ENCODE assay signal across 19 cellular contexts in the genomic region with DNA sequence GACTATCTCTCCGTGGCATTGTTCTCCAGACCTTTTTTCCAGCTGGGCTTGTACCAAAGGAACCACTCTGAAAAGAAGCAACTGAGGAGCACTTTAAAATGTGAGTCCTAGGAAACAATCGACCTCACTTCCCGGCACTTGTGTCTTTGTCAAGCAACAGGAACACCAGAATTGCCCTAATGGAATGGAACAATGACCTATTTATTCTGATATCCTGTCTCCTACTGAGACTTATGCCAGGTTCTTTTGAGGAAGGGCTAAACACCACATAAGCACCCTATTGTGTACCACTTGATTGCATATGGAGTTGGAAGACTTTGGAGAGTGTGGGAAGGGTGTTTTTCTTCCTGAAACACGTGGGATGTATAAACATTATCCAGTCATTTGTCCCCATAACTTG. TPM values are rescaled to one million over a fixed set of nuclear protein-coding genes. Genes with fewer than 3 reads are reported as not detected.
DNase-seq lines count a peak whose midpoint lies in the region; ATAC-seq and TF ChIP-seq lines count a peak whose summit lies in the region.
"Had no signal": no experiment of that assay in that cellular context is flagged by ENCODE, and none has a peak within 500 bp of the region (broad histone marks: within the 10 kb centered on the region; RNA-seq: fewer than 3 reads in every experiment).

No MANE protein-coding gene starts in this region.

- TF ChIP-seq CTCF in heart left ventricle (IDR thresholded peaks at IDR 0.05) (no peak), gastrocnemius medialis (IDR thresholded peaks at IDR 0.05 in 4 of 5, conservative IDR thresholded peaks at IDR 0.05 in 1 of 5) (no peak)

- H3K4me1 Mint-ChIP-seq in T-cell, result peaks cover 5 to 15% (median 6%) of the 10 kb centered on the region in 3 donors
- H3K4me1 Mint-ChIP-seq: CD14-positive monocyte had no signal

- no peaks in the 10 kb centered on the region for H3K27me3 Mint-ChIP-seq in T-cell
- H3K27me3 Mint-ChIP-seq: activated CD4-positive, alpha-beta memory T cell treated with anti-CD3 and anti-CD28 coated beads for 36 hours had no signal

- peaks cover 0 to 15% (median 5%) of the 10 kb centered on the region in 12 donors for H3K4me1 ChIP-seq in heart left ventricle
- peaks cover 0 to 6% of the 10 kb centered on the region in 2 donors for H3K4me1 ChIP-seq in gastrocnemius medialis

- intact Hi-C loops in heart left ventricle (cut with DNase I) (no loop called here), left ventricle myocardium superior (cut with micrococcal nuclease) (no loop called here), gastrocnemius medialis (cut with DNase I; ENCODE audit: low total_unique reads) (no loop called here)

- H3K27ac ChIP-seq in heart left ventricle, result peak overlapping the region in 9 of 12 donors; percentile 0 to 70 (median 12)
- peak overlapping the region in 3 of 4 donors; percentile 29 to 51 (median 38) for H3K27ac ChIP-seq in gastrocnemius medialis
- H3K27ac ChIP-seq: RWPE1 had no signal

- ATAC-seq in heart left ventricle (peak; percentile 32 to 70 (median 46)), left ventricle myocardium superior (no peak), gastrocnemius medialis (no peak), GM21723 (IDR thresholded peaks at IDR 0.05; ENCODE audit: unreplicated experiment) (no peak), T-cell (replicated peaks in 1 of 4) (no peak)
- ATAC-seq: left cardiac atrium; stimulated activated naive CD8-positive, alpha-beta T cell treated with anti-CD3 and anti-CD28 coated beads, Interleukin-15, Interleukin-2, amounts not matched to agents 100 U/mL and 50 U/mL, for 24 hours had no signal

- CTCF ChIA-PET in T-cell (lab: Charles Lee), result no interaction called here

- WGBS in heart left ventricle, 4 donors, result 39 to 63% (median 52%) methylated on average over 4 of the region's 4 CpGs

- no peaks in the 10 kb centered on the region for H3K9me3 ChIP-seq in heart left ventricle
- no peaks in the 10 kb centered on the region for H3K9me3 ChIP-seq in gastrocnemius medialis

- POLR2A ChIA-PET in T-cell (lab: Charles Lee), result no interaction called here

- DNase-seq in heart left ventricle (no peak), left ventricle myocardium superior (no peak), NCI-H748 (lab: John Stamatoyannopoulos, UW; ENCODE audit: unreplicated experiment) (peak; percentile 51), iPS DF 19.7 (ENCODE audit: low read depth, low spot score) (peak; percentile 94), gastrocnemius medialis (no peak), T-cell (no peak)
- DNase-seq in stimulated activated naive CD4-positive, alpha-beta T cell (lab: John Stamatoyannopoulos, UW), result no peak
- DNase-seq: ACHN; activated CD4-positive, alpha-beta memory T cell treated with anti-CD3 and anti-CD28 coated beads for 36 hours; activated naive CD4-positive, alpha-beta T cell treated with anti-CD3 and anti-CD28 coated beads for 36 hours; activated T-cell treated with anti-CD3 and anti-CD28 coated beads, Interleukin-2, amount 50 U/mL, for 1 hour; hippocampal formation; left cardiac atrium; nucleus accumbens; right cardiac atrium; stimulated activated naive CD8-positive, alpha-beta T cell treated with anti-CD3 and anti-CD28 coated beads, Interleukin-15, Interleukin-2, amounts not matched to agents 100 U/mL and 50 U/mL, for 24 hours had no signal

- no peaks in the 10 kb centered on the region for H3K27me3 ChIP-seq in heart left ventricle
- H3K27me3 ChIP-seq in gastrocnemius medialis, result no peaks in the 10 kb centered on the region

- TF ChIP-seq POLR2A in heart left ventricle (IDR thresholded peaks at IDR 0.05) (no peak), gastrocnemius medialis (IDR thresholded peaks at IDR 0.05) (no peak)

- H3K4me3 ChIP-seq in heart left ventricle, result no peak overlapping the region
- H3K4me3 ChIP-seq in gastrocnemius medialis, result no peak overlapping the region

- no peak overlapping the region for H3K4me3 Mint-ChIP-seq in T-cell
- H3K4me3 Mint-ChIP-seq: activated CD4-positive, alpha-beta memory T cell treated with anti-CD3 and anti-CD28 coated beads for 36 hours; activated naive CD4-positive, alpha-beta T cell treated with anti-CD3 and anti-CD28 coated beads for 36 hours; CD14-positive monocyte had no signal

- H3K36me3 ChIP-seq in heart left ventricle, result no peaks in the 10 kb centered on the region
- H3K36me3 ChIP-seq in gastrocnemius medialis, result no peaks in the 10 kb centered on the region

- H3K27ac Mint-ChIP-seq in T-cell, result no peak overlapping the region
- H3K27ac Mint-ChIP-seq: activated CD4-positive, alpha-beta memory T cell treated with anti-CD3 and anti-CD28 coated beads for 36 hours; activated naive CD4-positive, alpha-beta T cell treated with anti-CD3 and anti-CD28 coated beads for 36 hours; CD14-positive monocyte had no signal

- no peaks in the 10 kb centered on the region for H3K9me3 Mint-ChIP-seq in T-cell
- H3K9me3 Mint-ChIP-seq: activated CD4-positive, alpha-beta memory T cell treated with anti-CD3 and anti-CD28 coated beads for 36 hours; activated naive CD4-positive, alpha-beta T cell treated with anti-CD3 and anti-CD28 coated beads for 36 hours had no signal

- in situ Hi-C loops in gastrocnemius medialis (cut with MboI; ENCODE audit: low sequenced_read_pairs in 4 of 4), result no loop called here

- no peaks in the 10 kb centered on the region for H3K36me3 Mint-ChIP-seq in T-cell
- H3K36me3 Mint-ChIP-seq: activated CD4-positive, alpha-beta memory T cell treated with anti-CD3 and anti-CD28 coated beads for 36 hours; CD14-positive monocyte had no signal

RNA-seq across cellular contexts. Expression of gene TGFBR2, which starts 56.8 kb away (rescaled TPM):
- total RNA-seq in heart left ventricle (100 to 1,000 TPM in 7 of 9 donors, 10 to 100 TPM in 2; 82.4 to 217 (median 143) TPM), left ventricle myocardium superior (175 TPM), gastrocnemius medialis (10 to 100 TPM; 38.3 to 53.8 (median 47.2) TPM), T-cell (100 to 1,000 TPM; 114 to 145 (median 127) TPM)
- 100 to 1,000 TPM in 1 of 2 donors, 10 to 100 TPM in 1; 13.8 to 153 TPM for polyA plus RNA-seq in heart left ventricle

Comparison
In these comparisons a context has a peak if more than half of its experiments do, and no peak if none do; other contexts are left out.
1. ATAC-seq: peak in heart left ventricle (4 of 4); none in left ventricle myocardium superior (single experiment), gastrocnemius medialis (0 of 2), GM21723 (single experiment) and T-cell (0 of 4).
2. DNase-seq: peak in NCI-H748 (single experiment) and iPS DF 19.7 (single experiment); none in heart left ventricle (0 of 5), left ventricle myocardium superior (single experiment), gastrocnemius medialis (0 of 2), stimulated activated naive CD4-positive, alpha-beta T cell (0 of 6) and T-cell (0 of 34).